In the genomic region with DNA sequence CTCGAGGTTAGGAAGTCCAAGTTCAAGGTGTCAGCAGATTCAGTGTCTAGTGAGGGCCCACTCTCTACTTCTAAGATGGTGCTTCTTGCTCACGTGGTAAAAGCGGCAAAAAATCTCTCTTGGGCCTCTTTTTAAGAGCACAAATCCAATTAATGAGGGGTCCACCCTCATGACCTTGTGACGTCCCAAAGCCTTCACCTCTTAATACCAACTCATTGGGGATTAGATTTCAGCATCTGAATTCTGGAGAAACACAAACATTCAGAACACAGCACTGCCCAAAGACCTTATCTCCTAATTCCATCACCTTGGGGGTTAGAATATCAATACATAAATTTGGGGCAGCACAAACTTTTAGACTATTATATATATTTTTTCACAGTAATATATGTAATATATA, we compare ENCODE assay signal across 20 cellular contexts.
DNase-seq lines count a peak whose midpoint lies in the region.
"Had no signal": no experiment of that assay in that cellular context is flagged by ENCODE, and none has a peak within 500 bp of the region (broad histone marks: within the 10 kb centered on the region; RNA-seq: fewer than 3 reads in every experiment).

No MANE protein-coding gene starts in this region.

- intact Hi-C loops in activated naive CD4-positive, alpha-beta T cell treated with anti-CD3 and anti-CD28 coated beads for 36 hours (cut with micrococcal nuclease): no loop called here

- in situ Hi-C loops in HAP-1 (cut with MboI; ENCODE audit: low sequenced_read_pairs): no loop called here

- no peaks in the 10 kb centered on the region for H3K27me3 Mint-ChIP-seq in activated naive CD4-positive, alpha-beta T cell treated with anti-CD3 and anti-CD28 coated beads for 36 hours (ENCODE audit: low read depth)
- H3K27me3 Mint-ChIP-seq: CD4-positive, alpha-beta T cell; CD8-positive, alpha-beta memory T cell had no signal

- peak overlapping the region; percentile 55; the same call in 1 of the 2 replicates for H3K27ac ChIP-seq in SK-N-MC
- H3K27ac ChIP-seq: A549; BLaER1 treated with 17β-estradiol and CSF1 and Interleukin-3, amounts not matched to agents 10 nM and 100 nM; GM23248 had no signal

- H3K27me3 ChIP-seq in HAP-1 (ENCODE audit: low read depth): peaks cover 6% of the 10 kb centered on the region
- H3K27me3 ChIP-seq: BE2C; BLaER1 treated with 17β-estradiol and CSF1 and Interleukin-3, amounts not matched to agents 10 nM and 100 nM had no signal

- CTCF ChIA-PET in activated naive CD4-positive, alpha-beta T cell treated with anti-CD3 and anti-CD28 coated beads for 36 hours (lab: Charles Lee): no interaction called here

- no peak overlapping the region for H3K9ac ChIP-seq in SK-N-MC (ENCODE audit: insufficient read length)
- H3K9ac ChIP-seq: BLaER1 treated with 17β-estradiol and CSF1 and Interleukin-3, amounts not matched to agents 10 nM and 100 nM; GM23248 had no signal

- H3K36me3 Mint-ChIP-seq in activated naive CD4-positive, alpha-beta T cell treated with anti-CD3 and anti-CD28 coated beads for 36 hours (ENCODE audit: low read depth): no peaks in the 10 kb centered on the region
- H3K36me3 Mint-ChIP-seq: CD14-positive monocyte; CD8-positive, alpha-beta memory T cell had no signal

- no peaks in the 10 kb centered on the region for H3K9me3 Mint-ChIP-seq in activated naive CD4-positive, alpha-beta T cell treated with anti-CD3 and anti-CD28 coated beads for 36 hours

- no peak overlapping the region for H3K4me3 ChIP-seq in HAP-1
- no peak overlapping the region for H3K4me3 ChIP-seq in SK-N-MC
- H3K4me3 ChIP-seq: A549; BLaER1 treated with 17β-estradiol and CSF1 and Interleukin-3, amounts not matched to agents 10 nM and 100 nM; GM12878; GM23248 had no signal

- H3K4me1 Mint-ChIP-seq in activated naive CD4-positive, alpha-beta T cell treated with anti-CD3 and anti-CD28 coated beads for 36 hours (ENCODE audit: low read depth): no peaks in the 10 kb centered on the region
- H3K4me1 Mint-ChIP-seq: CD14-positive monocyte; CD8-positive, alpha-beta memory T cell had no signal

- no peaks in the 10 kb centered on the region for H3K9me3 ChIP-seq in HAP-1
- no peaks in the 10 kb centered on the region for H3K9me3 ChIP-seq in SK-N-MC (ENCODE audit: low read depth, low read length)
- H3K9me3 ChIP-seq: A549; BE2C; BLaER1 treated with 17β-estradiol and CSF1 and Interleukin-3, amounts not matched to agents 10 nM and 100 nM had no signal

- no peak overlapping the region for H3K27ac Mint-ChIP-seq in activated naive CD4-positive, alpha-beta T cell treated with anti-CD3 and anti-CD28 coated beads for 36 hours
- H3K27ac Mint-ChIP-seq: CD14-positive monocyte; CD4-positive, alpha-beta T cell had no signal

- DNase-seq in HAP-1 (ENCODE audit: low spot score in 2 of 2): peak; percentile 27 to 53
- DNase-seq in SK-N-MC (ENCODE audit: low read depth, low spot score): no peak
- peak; percentile 20 for DNase-seq in astrocyte of the hippocampus (ENCODE audit: low read depth, low spot score)
- DNase-seq in activated naive CD4-positive, alpha-beta T cell treated with anti-CD3 and anti-CD28 coated beads for 36 hours: no peak
- no peak for DNase-seq in amygdala (lab: John Stamatoyannopoulos, UW)
- DNase-seq in NCI-H1048 (lab: John Stamatoyannopoulos, UW): no peak
- DNase-seq: 8988T; ACHN; AML-193; CD4-positive, alpha-beta T cell; CD8-positive, alpha-beta memory T cell; DMS 273 treated with DMSO at 0.1 percent for 48 hours; GDM1; GM23248; H7 had no signal

- H3K36me3 ChIP-seq in HAP-1 (replicated peaks) (no peaks in the 10 kb centered on the region), SK-N-MC (ENCODE audit: insufficient read depth, low read length) (no peaks in the 10 kb centered on the region)
- H3K36me3 ChIP-seq: BE2C; BLaER1 treated with 17β-estradiol and CSF1 and Interleukin-3, amounts not matched to agents 10 nM and 100 nM had no signal

- H3K4me1 ChIP-seq in HAP-1: peaks cover 11% of the 10 kb centered on the region
- H3K4me1 ChIP-seq: A549; BLaER1 treated with 17β-estradiol and CSF1 and Interleukin-3, amounts not matched to agents 10 nM and 100 nM had no signal

- no peak overlapping the region for H3K4me3 Mint-ChIP-seq in activated naive CD4-positive, alpha-beta T cell treated with anti-CD3 and anti-CD28 coated beads for 36 hours
- H3K4me3 Mint-ChIP-seq: CD14-positive monocyte; CD4-positive, alpha-beta T cell; CD8-positive, alpha-beta memory T cell had no signal

Comparison
In these comparisons a context has a peak if more than half of its experiments do, and no peak if none do; other contexts are left out.
1. DNase-seq: peak in HAP-1 (2 of 2) and astrocyte of the hippocampus (single experiment); none in SK-N-MC (single experiment), activated naive CD4-positive, alpha-beta T cell treated with anti-CD3 and anti-CD28 coated beads for 36 hours (single experiment), amygdala (0 of 56) and NCI-H1048 (single experiment).